In genomic region chr6:97215157-97215769, GRCh38 we compare ENCODE assay signal across 9 cellular contexts.
DNase-seq lines count a peak whose midpoint lies in the region; ATAC-seq lines count a peak whose summit lies in the region.
"Had no signal": no experiment of that assay in that cellular context is flagged by ENCODE, and none has a peak within 500 bp of the region (broad histone marks: within the 10 kb centered on the region; RNA-seq: fewer than 3 reads in every experiment).

No MANE protein-coding gene starts in this region.

- ATAC-seq in central memory CD8-positive, alpha-beta T cell (replicated peaks; ENCODE audit: extremely low read depth, poor library complexity, severe bottlenecking): peak; percentile 19
- ATAC-seq in HG03280 (IDR thresholded peaks at IDR 0.05; ENCODE audit: unreplicated experiment) (no peak), HG03442 (IDR thresholded peaks at IDR 0.05; ENCODE audit: unreplicated experiment) (no peak)

- no peak overlapping the region for H3K4me3 Mint-ChIP-seq in central memory CD8-positive, alpha-beta T cell
- H3K4me3 Mint-ChIP-seq: B cell had no signal

- no peak overlapping the region for H3K27ac Mint-ChIP-seq in central memory CD8-positive, alpha-beta T cell (ENCODE audit: low read depth)
- H3K27ac Mint-ChIP-seq: B cell had no signal

- H3K27me3 Mint-ChIP-seq in central memory CD8-positive, alpha-beta T cell: no peaks in the 10 kb centered on the region
- H3K27me3 Mint-ChIP-seq: B cell had no signal

- peaks cover 5% of the 10 kb centered on the region for H3K4me1 Mint-ChIP-seq in central memory CD8-positive, alpha-beta T cell
- H3K4me1 Mint-ChIP-seq: B cell had no signal

- no peaks in the 10 kb centered on the region for H3K9me3 Mint-ChIP-seq in central memory CD8-positive, alpha-beta T cell

- DNase-seq in NCI-H146 (lab: John Stamatoyannopoulos, UW) (peak; percentile 38), NCI-H146 treated with DMSO at 0.1 percent for 48 hours (lab: John Stamatoyannopoulos, UW; ENCODE audit: unreplicated experiment) (no peak), NCI-H226 (peak; percentile 38), lung microvascular endothelial cell (ENCODE audit: low read depth in 2 of 2) (peak; percentile 61 to 70)
- DNase-seq in central memory CD8-positive, alpha-beta T cell (ENCODE audit: low spot score in 2 of 2): no peak
- no peak for DNase-seq in activated naive CD4-positive, alpha-beta T cell treated with Interleukin-2 at 50 U/mL for 16 hours

- H3K36me3 Mint-ChIP-seq in central memory CD8-positive, alpha-beta T cell (ENCODE audit: insufficient read depth): no peaks in the 10 kb centered on the region

Comparison
In these comparisons a context has a peak if more than half of its experiments do, and no peak if none do; other contexts are left out.
1. DNase-seq: peak in NCI-H146 (single experiment), NCI-H226 (single experiment) and lung microvascular endothelial cell (2 of 2); none in NCI-H146 treated with DMSO at 0.1 percent for 48 hours (single experiment), central memory CD8-positive, alpha-beta T cell (0 of 2) and activated naive CD4-positive, alpha-beta T cell treated with Interleukin-2 at 50 U/mL for 16 hours (single experiment).